ENCODE assay signal across 18 cellular contexts in genomic region chr12:47763481-47764344, GRCh38. TPM values are rescaled to one million over a fixed set of nuclear protein-coding genes. Genes with fewer than 3 reads are reported as not detected.
A peak's percentile ranks its signal among the peaks of the same experiment; 100 is the strongest.
DNase-seq lines count a peak whose midpoint lies in the region; ATAC-seq and TF ChIP-seq lines count a peak whose summit lies in the region.
"Had no signal": no experiment of that assay in that cellular context is flagged by ENCODE, and none has a peak within 500 bp of the region (broad histone marks: within the 10 kb centered on the region; RNA-seq: fewer than 3 reads in every experiment).

No MANE protein-coding gene starts in this region.

- CTCF ChIA-PET in IMR-90 (lab: Yijun Ruan, JAX): interaction anchor here (1.1 to 1.3 kb wide), 2 partner anchors 22 to 49 kb away, joined by 4 to 5 read pairs; no protein-coding TSS in a partner anchor

- H3K23ac ChIP-seq in IMR-90 (ENCODE audit: low read depth, low read length): no peak overlapping the region

- TF ChIP-seq CTCF in BE2C (IDR thresholded peaks at IDR 0.05; ENCODE audit: low read depth, low read length): no peak
- TF ChIP-seq CTCF in IMR-90 (conservative IDR thresholded peaks at IDR 0.05; ENCODE audit: low read depth, low read length): no peak
- TF ChIP-seq CTCF in WERI-Rb-1 (IDR thresholded peaks at IDR 0.05; ENCODE audit: low read depth, low read length): no peak
- no peak for TF ChIP-seq CTCF in left lung (IDR thresholded peaks at IDR 0.05)
- TF ChIP-seq CTCF in esophagus muscularis mucosa (IDR thresholded peaks at IDR 0.05): no peak

- H4K20me1 ChIP-seq in IMR-90 (ENCODE audit: insufficient read depth, low read length): no peaks in the 10 kb centered on the region

- POLR2A ChIA-PET in IMR-90 (lab: Charles Lee; ENCODE audit: unreplicated experiment): no interaction called here

- ATAC-seq in IMR-90 (ENCODE audit: low read depth) (no peak), left lung (no peak), HG03159 (IDR thresholded peaks at IDR 0.05; ENCODE audit: unreplicated experiment) (no peak)

- no peak overlapping the region for H3K18ac ChIP-seq in IMR-90 (ENCODE audit: low read depth, low read length)

- H3K27ac ChIP-seq in IMR-90 (ENCODE audit: insufficient read depth, low read length): no peak overlapping the region
- H3K27ac ChIP-seq in WERI-Rb-1: peak overlapping the region; percentile 58
- H3K27ac ChIP-seq in left lung: no peak overlapping the region
- H3K27ac ChIP-seq in esophagus muscularis mucosa (replicated peaks in 1 of 4): no peak overlapping the region
- H3K27ac ChIP-seq: neutrophil had no signal

- peak overlapping the region; percentile 75 for H2AK9ac ChIP-seq in IMR-90 (replicated peaks; ENCODE audit: low read depth, low read length, poor library complexity)

- no peaks in the 10 kb centered on the region for H3K9me1 ChIP-seq in IMR-90 (ENCODE audit: insufficient read depth, low read length)

- BruUV-seq in IMR-90 (replicated peaks; lab: Mats Ljungman, UMichigan): no TSS peak

- H3K36me3 ChIP-seq in BE2C: no peaks in the 10 kb centered on the region
- no peaks in the 10 kb centered on the region for H3K36me3 ChIP-seq in IMR-90 (ENCODE audit: control insufficient read depth, insufficient read depth, low read length)
- no peaks in the 10 kb centered on the region for H3K36me3 ChIP-seq in WERI-Rb-1
- no peaks in the 10 kb centered on the region for H3K36me3 ChIP-seq in left lung
- H3K36me3 ChIP-seq in esophagus muscularis mucosa: no peaks in the 10 kb centered on the region
- H3K36me3 ChIP-seq: neutrophil, sigmoid colon had no signal

- in situ Hi-C loops in IMR-90 (cut with MboI; ENCODE audit: low sequenced_read_pairs): no loop called here

- no peak overlapping the region for H3K4me2 ChIP-seq in IMR-90 (ENCODE audit: low read depth, low read length)
- H3K4me2 ChIP-seq: SK-N-SH had no signal

- no peak overlapping the region for H2BK15ac ChIP-seq in IMR-90 (ENCODE audit: low read depth, low read length)

- H2BK20ac ChIP-seq in IMR-90 (ENCODE audit: low read depth, low read length): no peak overlapping the region

- no peaks in the 10 kb centered on the region for H3K27me3 ChIP-seq in BE2C
- H3K27me3 ChIP-seq in IMR-90 (ENCODE audit: control insufficient read depth, insufficient read depth, low read length): no peaks in the 10 kb centered on the region
- no peaks in the 10 kb centered on the region for H3K27me3 ChIP-seq in WERI-Rb-1 (ENCODE audit: insufficient read depth, low read depth, severe bottlenecking)
- H3K27me3 ChIP-seq in left lung: no peaks in the 10 kb centered on the region
- no peaks in the 10 kb centered on the region for H3K27me3 ChIP-seq in esophagus muscularis mucosa
- H3K27me3 ChIP-seq: neutrophil, sigmoid colon had no signal

- peak overlapping the region; percentile 35 for H2AFZ ChIP-seq in IMR-90 (replicated peaks; ENCODE audit: low read length, poor library complexity)

- H3K79me1 ChIP-seq in IMR-90 (ENCODE audit: low read depth in 1 of 2, low read length in 2 of 2): no peaks in the 10 kb centered on the region

- H3K14ac ChIP-seq in IMR-90 (replicated peaks; ENCODE audit: low read depth, low read length): no peak overlapping the region

- no peak for TF ChIP-seq EP300 in esophagus muscularis mucosa (IDR thresholded peaks at IDR 0.05)

- TF ChIP-seq POLR2A in IMR-90 (IDR thresholded peaks at IDR 0.05; ENCODE audit: low read depth, low read length): no peak
- TF ChIP-seq POLR2A in esophagus muscularis mucosa (IDR thresholded peaks at IDR 0.05; ENCODE audit: low read depth): no peak

- H4K91ac ChIP-seq in IMR-90 (ENCODE audit: insufficient read depth, low read depth, low read length): no peak overlapping the region

- H3K4me1 ChIP-seq in BE2C: peaks cover 34% of the 10 kb centered on the region
- H3K4me1 ChIP-seq in IMR-90 (ENCODE audit: control insufficient read depth, insufficient read depth, low read length): peaks cover 9% of the 10 kb centered on the region
- H3K4me1 ChIP-seq in left lung: peaks cover 3 to 10% of the 10 kb centered on the region in 2 donors
- H3K4me1 ChIP-seq in esophagus muscularis mucosa: peaks cover 20 to 26% (median 24%) of the 10 kb centered on the region in 4 donors

- no peak overlapping the region for H2BK120ac ChIP-seq in IMR-90 (ENCODE audit: low read depth, low read length)

- peak; percentile 60 for DNase-seq in BE2C
- DNase-seq in IMR-90: no peak
- DNase-seq in WERI-Rb-1: no peak
- peak; percentile 100 for DNase-seq in kidney tubule cell (ENCODE audit: low spot score)
- no peak for DNase-seq in left lung
- DNase-seq in esophagus muscularis mucosa (ENCODE audit: extremely low spot score): no peak
- DNase-seq in EL: no peak
- DNase-seq: Caco-2; NCI-H2171; sigmoid colon; stimulated activated CD4-positive, alpha-beta T cell treated with anti-CD3 and anti-CD28 coated beads, Interleukin-2, amount 100 ng/mL, for 48 hours; trophoblast cell had no signal

- intact Hi-C loops in IMR-90 (cut with micrococcal nuclease): no loop called here
- intact Hi-C loops in left lung (cut with DNase I): no loop called here
- intact Hi-C loops in esophagus muscularis mucosa (cut with DNase I): no loop called here

- WGBS in IMR-90 (ENCODE audit: extremely low coverage in 2 of 2, insufficient read length in 1 of 2), 2 experiments: 20% methylated on average over 1 of the region's 8 CpGs; no CpG with 5 or more reads in 1 of the 2 experiments
- WGBS in esophagus muscularis mucosa: 85% methylated on average over 8 of the region's 8 CpGs

- no peak overlapping the region for H2AK5ac ChIP-seq in IMR-90 (ENCODE audit: low read depth, low read length)

- H3K56ac ChIP-seq in IMR-90 (ENCODE audit: extremely low read depth, insufficient read depth, low read length): no peak overlapping the region

- TF ChIP-seq RAD21 in IMR-90 (IDR thresholded peaks at IDR 0.05; ENCODE audit: low read length): no peak

- no peak overlapping the region for H4K5ac ChIP-seq in IMR-90 (ENCODE audit: low read depth, low read length)

- H3K9me3 ChIP-seq in BE2C (no peaks in the 10 kb centered on the region), IMR-90 (ENCODE audit: control insufficient read depth, insufficient read depth, low read length) (no peaks in the 10 kb centered on the region), WERI-Rb-1 (ENCODE audit: severe bottlenecking) (no peaks in the 10 kb centered on the region), left lung (no peaks in the 10 kb centered on the region), esophagus muscularis mucosa (no peaks in the 10 kb centered on the region)
- H3K9me3 ChIP-seq: Caco-2, neutrophil, sigmoid colon, SK-N-SH had no signal

- no peak overlapping the region for H3K4ac ChIP-seq in IMR-90 (ENCODE audit: low read depth, low read length)

- H3K9ac ChIP-seq in IMR-90 (ENCODE audit: low read depth, low read length): no peak overlapping the region
- H3K9ac ChIP-seq: SK-N-SH had no signal

- H3K4me3 ChIP-seq in BE2C (ENCODE audit: low read depth, low read length): peak overlapping the region; percentile 19
- H3K4me3 ChIP-seq in IMR-90 (ENCODE audit: insufficient read depth, low read depth, low read length): no peak overlapping the region
- no peak overlapping the region for H3K4me3 ChIP-seq in WERI-Rb-1 (ENCODE audit: low read depth, low read length)
- H3K4me3 ChIP-seq in left lung: no peak overlapping the region
- no peak overlapping the region for H3K4me3 ChIP-seq in esophagus muscularis mucosa
- H3K4me3 ChIP-seq: sigmoid colon had no signal

- H2BK5ac ChIP-seq in IMR-90 (ENCODE audit: low read depth, low read length, poor library complexity, severe bottlenecking): no peak overlapping the region

- no peak overlapping the region for H4K8ac ChIP-seq in IMR-90 (ENCODE audit: low read depth in 2 of 2, low read length in 2 of 2)

- dilution Hi-C loops in IMR-90 (cut with HindIII; ENCODE audit: low sequenced_read_pairs, unreplicated experiment): no loop called here

TF ChIP-seq in IMR-90, 13 proteins besides CTCF, POLR2A, EP300 and RAD21 (continues in another document):
- no peak for TF ChIP-seq SMC3 (IDR thresholded peaks at IDR 0.05; ENCODE audit: low read depth, low read length)

RNA-seq across cellular contexts. Expression of gene RAPGEF3, which starts 5.0 kb away (rescaled TPM):
- 22.4 TPM for polyA plus RNA-seq in BE2C (2012; ENCODE audit: insufficient read depth, insufficient read length, low read depth)
- 0.83 and 1.3 TPM in 2 replicates for total RNA-seq in IMR-90 (2012; rRNA removed)
- polyA plus RNA-seq in IMR-90 (2012; rRNA removed): 2.0 and 2.9 TPM in 2 replicates
- polyA plus RNA-seq in IMR-90 (2012; cell fraction: cytosol; rRNA removed): 1.7 TPM in 2 replicates
- 11.2 and 11.8 TPM in 2 replicates for polyA plus RNA-seq in IMR-90 (2012; cell fraction: nucleus; rRNA removed; ENCODE audit: low replicate concordance)
- total RNA-seq in left lung: 10 to 100 TPM; 15.9 to 28.9 TPM
- 10 to 100 TPM; 18.3 to 48.2 (median 32.5) TPM for total RNA-seq in esophagus muscularis mucosa

RNA-seq across cellular contexts. Expression of gene SLC48A1, which starts 9.3 kb away (rescaled TPM):
- polyA plus RNA-seq in BE2C (2012; ENCODE audit: insufficient read depth, insufficient read length, low read depth): 65.5 TPM
- total RNA-seq in IMR-90 (2012; rRNA removed): 4.4 and 4.8 TPM in 2 replicates
- 5.9 and 6.0 TPM in 2 replicates for polyA plus RNA-seq in IMR-90 (2012; rRNA removed)
- 4.1 and 10.3 TPM in 2 replicates for polyA plus RNA-seq in IMR-90 (2012; cell fraction: cytosol; rRNA removed)
- polyA plus RNA-seq in IMR-90 (2012; cell fraction: nucleus; rRNA removed; ENCODE audit: low replicate concordance): 10.0 and 10.3 TPM in 2 replicates
- 10 to 100 TPM; 35.4 to 38.6 TPM for total RNA-seq in left lung
- total RNA-seq in esophagus muscularis mucosa: 10 to 100 TPM; 34.5 to 56.0 (median 40.7) TPM

RNA-seq across cellular contexts. Expression of gene ENDOU, which starts 38.4 kb away (rescaled TPM):
- polyA plus RNA-seq in BE2C (2012; ENCODE audit: insufficient read depth, insufficient read length, low read depth): not detected
- under 0.01 TPM in 2 replicates for total RNA-seq in IMR-90 (2012; rRNA removed)
- 0.07 and 0.09 TPM in 2 replicates for polyA plus RNA-seq in IMR-90 (2012; rRNA removed)
- polyA plus RNA-seq in IMR-90 (2012; cell fraction: cytosol; rRNA removed): 0.03 TPM in 1 of 2 replicates, not detected in the other
- polyA plus RNA-seq in IMR-90 (2012; cell fraction: nucleus; rRNA removed; ENCODE audit: low replicate concordance): 0.11 and 0.15 TPM in 2 replicates
- total RNA-seq in left lung: not detected
- 1 to 10 TPM in 1 of 4 donors, under 1 TPM in 1, not detected in 2; 0.39 to 2.0 TPM for total RNA-seq in esophagus muscularis mucosa
- total RNA-seq: activated T-helper 2 cell treated with anti-CD3 and anti-CD28 coated beads, Interferon-gamma antibody, Interleukin-2, Interleukin-4, amounts not matched to agents 10 μg/mL and 5 μg/mL and 100 μg/mL, durations not matched to agents 14 hours and 24 hours and 36 hours; fibroblast of villous mesenchyme; HT1080 had no signal
- polyA plus RNA-seq: SK-N-SH had no signal

RNA-seq across cellular contexts. Expression of gene HDAC7, which starts 56.0 kb away (rescaled TPM):
- polyA plus RNA-seq in BE2C (2012; ENCODE audit: insufficient read depth, insufficient read length, low read depth): 178 TPM
- total RNA-seq in IMR-90 (2012; rRNA removed): 10.4 and 10.6 TPM in 2 replicates
- 64.7 and 65.1 TPM in 2 replicates for polyA plus RNA-seq in IMR-90 (2012; rRNA removed)
- 51.5 and 60.5 TPM in 2 replicates for polyA plus RNA-seq in IMR-90 (2012; cell fraction: cytosol; rRNA removed)
- polyA plus RNA-seq in IMR-90 (2012; cell fraction: nucleus; rRNA removed; ENCODE audit: low replicate concordance): 183 and 377 TPM in 2 replicates
- 100 to 1,000 TPM; 102 to 115 TPM for total RNA-seq in left lung
- 100 to 1,000 TPM in 1 of 4 donors, 10 to 100 TPM in 3; 58.3 to 105 (median 82.5) TPM for total RNA-seq in esophagus muscularis mucosa

RNA-seq across cellular contexts. Expression of gene RPAP3, which starts 57.9 kb away (rescaled TPM):
- polyA plus RNA-seq in BE2C (2012; ENCODE audit: insufficient read depth, insufficient read length, low read depth): 12.9 TPM
- total RNA-seq in IMR-90 (2012; rRNA removed) (10.6 and 20.0 TPM in 2 replicates), left lung (10 to 100 TPM; 18.5 to 20.7 TPM), esophagus muscularis mucosa (10 to 100 TPM; 10.3 to 17.9 (median 13.5) TPM)
- polyA plus RNA-seq in IMR-90 (2012; rRNA removed): 10.3 and 13.4 TPM in 2 replicates
- 0.77 and 1.2 TPM in 2 replicates for polyA plus RNA-seq in IMR-90 (2012; cell fraction: cytosol; rRNA removed)
- 0.29 and 5.5 TPM in 2 replicates for polyA plus RNA-seq in IMR-90 (2012; cell fraction: nucleus; rRNA removed; ENCODE audit: low replicate concordance)

Comparison
In these comparisons a context has a peak if more than half of its experiments do, and no peak if none do; other contexts are left out.
1. DNase-seq: peak in BE2C (single experiment) and kidney tubule cell (single experiment); none in IMR-90 (single experiment), WERI-Rb-1 (single experiment), left lung (0 of 2), esophagus muscularis mucosa (single experiment) and EL (single experiment).